Comparison of ENCODE assay signal across 18 cellular contexts in genomic region chr2:232587527-232587926, GRCh38. TPM values are rescaled to one million over a fixed set of nuclear protein-coding genes. Genes with fewer than 3 reads are reported as not detected.
"Had no signal": no experiment of that assay in that cellular context is flagged by ENCODE, and none has a peak within 500 bp of the region (broad histone marks: within the 10 kb centered on the region; RNA-seq: fewer than 3 reads in every experiment).

No MANE protein-coding gene starts in this region.

- DNase-seq: activated CD4-positive, alpha-beta T cell treated with anti-CD3 and anti-CD28 coated beads for 1 hour; activated CD4-positive, alpha-beta T cell treated with anti-CD3 and anti-CD28 coated beads, Interleukin-2, amount 50 U/mL, for 4 hours; activated naive CD4-positive, alpha-beta T cell treated with anti-CD3 and anti-CD28 coated beads, Interleukin-2, amount 10 ng/mL, durations not matched to agents 7 days and 5 days; hippocampal formation; kidney; stimulated activated CD4-positive, alpha-beta T cell treated with anti-CD3 and anti-CD28 coated beads, Interleukin-12 subunit alpha, Interleukin-12 subunit beta, amount 100 ng/mL, for 4 hours; stimulated activated CD4-positive, alpha-beta T cell treated with anti-CD3 and anti-CD28 coated beads, Interleukin-2, amount 100 ng/mL, for 24 hours had no signal

- H3K27me3 Mint-ChIP-seq: activated naive CD4-positive, alpha-beta T cell treated with anti-CD3 and anti-CD28 coated beads, Interleukin-2, amount 10 ng/mL, durations not matched to agents 7 days and 5 days had no signal

- H3K4me3 Mint-ChIP-seq: activated naive CD4-positive, alpha-beta T cell treated with anti-CD3 and anti-CD28 coated beads, Interleukin-2, amount 10 ng/mL, durations not matched to agents 7 days and 5 days; mesothelial cell of epicardium; neural progenitor cell had no signal

- H3K9me3 ChIP-seq: esophagus muscularis mucosa had no signal

- FAIRE-seq: endometrium, kidney, urothelium cell line had no signal

- H3K9ac ChIP-seq: neural progenitor cell had no signal

- H3K4me3 ChIP-seq: esophagus muscularis mucosa, neural progenitor cell had no signal

- H3K27me3 ChIP-seq: esophagus muscularis mucosa, neural progenitor cell had no signal

- H3K27ac Mint-ChIP-seq: activated naive CD4-positive, alpha-beta T cell treated with anti-CD3 and anti-CD28 coated beads, Interleukin-2, amount 10 ng/mL, durations not matched to agents 7 days and 5 days; activated T-helper 2 cell treated with anti-CD3 and anti-CD28 coated beads, Interferon-gamma antibody, Interleukin-2, Interleukin-4, amounts not matched to agents 10 μg/mL and 5 μg/mL and 100 μg/mL, durations not matched to agents 14 hours and 24 hours and 36 hours; mesothelial cell of epicardium; neural progenitor cell had no signal

- H2AFZ ChIP-seq: neural progenitor cell had no signal

- H3K4me2 ChIP-seq: neural progenitor cell had no signal

- H3K4me1 Mint-ChIP-seq: activated naive CD4-positive, alpha-beta T cell treated with anti-CD3 and anti-CD28 coated beads, Interleukin-2, amount 10 ng/mL, durations not matched to agents 7 days and 5 days; mesothelial cell of epicardium; neural progenitor cell had no signal

- H3K4me1 ChIP-seq: neural progenitor cell had no signal

- H3K27ac ChIP-seq: neural progenitor cell had no signal

- H3K9me3 Mint-ChIP-seq: activated naive CD4-positive, alpha-beta T cell treated with anti-CD3 and anti-CD28 coated beads, Interleukin-2, amount 10 ng/mL, durations not matched to agents 7 days and 5 days; activated T-helper 2 cell treated with anti-CD3 and anti-CD28 coated beads, Interferon-gamma antibody, Interleukin-2, Interleukin-4, amounts not matched to agents 10 μg/mL and 5 μg/mL and 100 μg/mL, durations not matched to agents 14 hours and 24 hours and 36 hours; neural progenitor cell had no signal

- H3K36me3 ChIP-seq: neural progenitor cell had no signal

RNA-seq across cellular contexts. Expression of gene EFHD1, which starts 45.9 kb away (rescaled TPM):
- total RNA-seq: pulmonary artery endothelial cell had no signal

RNA-seq across cellular contexts. Expression of gene CHRNG, which starts 48.0 kb away (rescaled TPM):
- total RNA-seq: activated T-helper 2 cell treated with anti-CD3 and anti-CD28 coated beads, Interferon-gamma antibody, Interleukin-2, Interleukin-4, amounts not matched to agents 10 μg/mL and 5 μg/mL and 100 μg/mL, durations not matched to agents 14 hours and 24 hours and 36 hours; esophagus muscularis mucosa; glomerular endothelial cell; kidney; lower leg skin; mesothelial cell of epicardium; osteocyte; pulmonary artery endothelial cell; T-helper 2 cell treated with Interferon-gamma antibody and Interleukin-4, amounts not matched to agents 100 ng/mL and 5 ng/mL, for 36 hours had no signal
